Comparison of ENCODE assay signal across 26 cellular contexts in genomic region chr1:45739137-45739536, GRCh38.
"Had no signal": no experiment of that assay in that cellular context is flagged by ENCODE, and none has a peak within 500 bp of the region (broad histone marks: within the 10 kb centered on the region; RNA-seq: fewer than 3 reads in every experiment).

No MANE protein-coding gene starts in this region.

- H3K36me3 ChIP-seq: uterus had no signal

- H3K27ac ChIP-seq: stomach, suprapubic skin, testis, thoracic aorta, tibial artery, tibial nerve, transverse colon, upper lobe of left lung, upper lobe of right lung, uterus, vagina had no signal

- H3K9me3 ChIP-seq: stomach, suprapubic skin, testis, thoracic aorta, tibial artery, tibial nerve, transverse colon, upper lobe of left lung, upper lobe of right lung, uterus, vagina had no signal

- ATAC-seq: stimulated activated effector memory CD8-positive, alpha-beta T cell treated with anti-CD3 and anti-CD28 coated beads, Interleukin-12 subunit alpha, Interleukin-12 subunit beta, amount 100 ng/mL, for 72 hours; stimulated activated memory B cell treated with anti-CD40 and anti-IgM and Interleukin-4, amounts not matched to agents 10 μg/mL and 1 μg/mL and 100 μg/mL, for 72 hours; stimulated activated naive B cell treated with anti-CD40 and anti-IgM and Interleukin-4, amounts not matched to agents 10 μg/mL and 1 μg/mL and 100 μg/mL, for 72 hours; stimulated activated naive CD8-positive, alpha-beta T cell treated with anti-CD3 and anti-CD28 coated beads, Interleukin-15, amount 100 ng/mL, for 72 hours; stimulated activated naive CD8-positive, alpha-beta T cell treated with anti-CD3 and anti-CD28 coated beads, Interleukin-15, Interleukin-2, amounts not matched to agents 100 U/mL and 50 U/mL, for 24 hours; upper lobe of right lung had no signal

- FAIRE-seq: urothelium cell line had no signal

- H3K4me1 ChIP-seq: stomach, suprapubic skin, testis, tibial artery, transverse colon, upper lobe of left lung, upper lobe of right lung, uterus had no signal

- DNase-seq: stimulated activated CD4-positive, alpha-beta T cell treated with anti-CD3 and anti-CD28 coated beads, Interleukin-2, amount 100 ng/mL, for 48 hours; stimulated activated CD4-positive, alpha-beta T cell treated with anti-CD3 and anti-CD28 coated beads, Interleukin-4, amount 100 ng/mL, for 1 hour; stimulated activated CD4-positive, alpha-beta T cell treated with anti-CD3 and anti-CD28 coated beads, Interleukin-4, amount 100 ng/mL, for 24 hours; stimulated activated CD4-positive, alpha-beta T cell treated with anti-CD3 and anti-CD28 coated beads, Interleukin-4, amount 100 ng/mL, for 4 hours; stimulated activated CD8-positive, alpha-beta memory T cell treated with anti-CD3 and anti-CD28 coated beads, Interleukin-4, amount 100 ng/mL, for 48 hours; stimulated activated naive B cell treated with anti-CD40 and anti-IgM and Interleukin-4, amounts not matched to agents 10 μg/mL and 1 μg/mL and 100 μg/mL, for 72 hours; stimulated activated naive CD4-positive, alpha-beta T cell; stimulated activated naive CD4-positive, alpha-beta T cell treated with Interleukin-2 at 50 U/mL for 16 hours; stimulated activated naive CD8-positive, alpha-beta T cell treated with anti-CD3 and anti-CD28 coated beads, Interleukin-15, amount 100 ng/mL, for 72 hours; stimulated activated naive CD8-positive, alpha-beta T cell treated with anti-CD3 and anti-CD28 coated beads, Interleukin-15, Interleukin-2, amounts not matched to agents 100 U/mL and 50 U/mL, for 24 hours; stomach; substantia nigra; testis; tibial artery; transverse colon; trophoblast cell; upper lobe of left lung; upper lobe of right lung; uterus had no signal

- H3K27me3 ChIP-seq: stomach, suprapubic skin, testis, tibial artery, tibial nerve, transverse colon, upper lobe of left lung, upper lobe of right lung, uterus, vagina had no signal

- H3K4me3 ChIP-seq: stomach, suprapubic skin, testis, thoracic aorta, tibial artery, tibial nerve, transverse colon, upper lobe of left lung, upper lobe of right lung, uterus, vagina had no signal
